ENCODE assay signal across 17 cellular contexts in genomic region chr3:166685246-166685645, GRCh38.
DNase-seq lines count a peak whose midpoint lies in the region; ATAC-seq and TF ChIP-seq lines count a peak whose summit lies in the region.
"Had no signal": no experiment of that assay in that cellular context is flagged by ENCODE, and none has a peak within 500 bp of the region (broad histone marks: within the 10 kb centered on the region; RNA-seq: fewer than 3 reads in every experiment).

No MANE protein-coding gene starts in this region.

- no peak overlapping the region for H2AFZ ChIP-seq in PC-3 (ENCODE audit: low read length)

- no peaks in the 10 kb centered on the region for H4K20me1 ChIP-seq in PC-3 (ENCODE audit: low read length)
- H4K20me1 ChIP-seq: BLaER1 had no signal

- H3K36me3 ChIP-seq in PC-3 (ENCODE audit: low read depth, low read length): no peaks in the 10 kb centered on the region
- H3K36me3 ChIP-seq: BLaER1 had no signal

- peaks cover 5% of the 10 kb centered on the region for H3K9me3 Mint-ChIP-seq in activated CD8-positive, alpha-beta T cell treated with anti-CD3 and anti-CD28 coated beads for 36 hours

- peak; percentile 74 for ATAC-seq in PC-3
- no peak for ATAC-seq in activated CD8-positive, alpha-beta T cell treated with anti-CD3 and anti-CD28 coated beads for 36 hours

- no peaks in the 10 kb centered on the region for H3K9me2 ChIP-seq in PC-3 (replicated peaks; ENCODE audit: low read length)

- TF ChIP-seq CTCF in PC-3 (conservative IDR thresholded peaks at IDR 0.05; ENCODE audit: low read depth, low read length) (peak; percentile 57), epithelial cell of esophagus (IDR thresholded peaks at IDR 0.05; ENCODE audit: insufficient read depth, low read depth, low read length, missing control alignments) (peak; percentile 26)
- TF ChIP-seq CTCF in activated CD8-positive, alpha-beta T cell treated with anti-CD3 and anti-CD28 coated beads for 36 hours (IDR thresholded peaks at IDR 0.05): no peak

- CTCF ChIA-PET in PC-3 (lab: Charles Lee): interaction anchor here (0.5 to 1.1 kb wide), 8 partner anchors 11 to 1069 kb away, joined by 3 to 9 read pairs (median 4); no protein-coding TSS in a partner anchor
- CTCF ChIA-PET in activated CD8-positive, alpha-beta T cell treated with anti-CD3 and anti-CD28 coated beads for 36 hours (lab: Charles Lee): no interaction called here

- peak; percentile 1 for DNase-seq in NCI-H748 (lab: John Stamatoyannopoulos, UW; ENCODE audit: unreplicated experiment)
- DNase-seq in NCI-H748 treated with DMSO at 0.1 percent for 48 hours (lab: John Stamatoyannopoulos, UW): no peak
- peak; percentile 3 for DNase-seq in M059J (ENCODE audit: low read depth)
- peak; percentile 47 for DNase-seq in PC-3
- DNase-seq in epithelial cell of esophagus (ENCODE audit: low read depth): peak; percentile 18
- DNase-seq in posterior cingulate gyrus: no peak
- no peak for DNase-seq in activated CD8-positive, alpha-beta T cell treated with anti-CD3 and anti-CD28 coated beads for 36 hours
- no peak for DNase-seq in AG08395 (ENCODE audit: low spot score)
- DNase-seq: EL; H7; NCI-H1694; NCI-H226; NCI-H524 treated with DMSO at 0.1 percent for 48 hours; NK-92 treated with Interleukin-12 subunit alpha and Interleukin-12 subunit beta, amount 100 ng/mL, for 24 hours; Right ventricle myocardium superior had no signal

- no peaks in the 10 kb centered on the region for H3K36me3 Mint-ChIP-seq in activated CD8-positive, alpha-beta T cell treated with anti-CD3 and anti-CD28 coated beads for 36 hours (ENCODE audit: low read depth)
- H3K36me3 Mint-ChIP-seq: IgD-negative memory B cell had no signal

- H3K4me2 ChIP-seq in PC-3 (ENCODE audit: low read length): no peak overlapping the region
- H3K4me2 ChIP-seq: BLaER1 had no signal

- no peak overlapping the region for H3K27ac Mint-ChIP-seq in activated CD8-positive, alpha-beta T cell treated with anti-CD3 and anti-CD28 coated beads for 36 hours

- H3K4me1 ChIP-seq in PC-3 (ENCODE audit: insufficient read depth, low read length): peaks cover 3% of the 10 kb centered on the region; the same call in 1 of the 2 replicates
- H3K4me1 ChIP-seq: BLaER1 had no signal

- H3K27me3 Mint-ChIP-seq in activated CD8-positive, alpha-beta T cell treated with anti-CD3 and anti-CD28 coated beads for 36 hours: no peaks in the 10 kb centered on the region
- H3K27me3 Mint-ChIP-seq: IgD-negative memory B cell had no signal

- no peak overlapping the region for H3K27ac ChIP-seq in PC-3 (ENCODE audit: low read length)
- H3K27ac ChIP-seq: BLaER1 had no signal

- no peaks in the 10 kb centered on the region for H3K27me3 ChIP-seq in PC-3 (ENCODE audit: low read length)
- H3K27me3 ChIP-seq: BLaER1 had no signal

- no peak overlapping the region for H3K4me3 ChIP-seq in PC-3 (ENCODE audit: low read length)
- H3K4me3 ChIP-seq in epithelial cell of esophagus (ENCODE audit: low read length): no peak overlapping the region
- H3K4me3 ChIP-seq: BLaER1 had no signal

- POLR2A ChIA-PET in PC-3 (lab: Charles Lee; ENCODE audit: unreplicated experiment): no interaction called here
- POLR2A ChIA-PET in activated CD8-positive, alpha-beta T cell treated with anti-CD3 and anti-CD28 coated beads for 36 hours (lab: Charles Lee): no interaction called here

- H3K9ac ChIP-seq in PC-3 (ENCODE audit: low read length): no peak overlapping the region
- H3K9ac ChIP-seq: BLaER1 had no signal

- no peaks in the 10 kb centered on the region for H3K79me2 ChIP-seq in PC-3 (ENCODE audit: low read length)

- H3K4me3 Mint-ChIP-seq in activated CD8-positive, alpha-beta T cell treated with anti-CD3 and anti-CD28 coated beads for 36 hours: no peak overlapping the region
- H3K4me3 Mint-ChIP-seq: IgD-negative memory B cell had no signal

- no peaks in the 10 kb centered on the region for H3F3A ChIP-seq in PC-3 (ENCODE audit: low read length, unreplicated experiment)

- intact Hi-C loops in PC-3 (cut with micrococcal nuclease) (loop anchor here (1.0 to 10.0 kb wide), 6 partner anchors 667 to 1430 kb away; no protein-coding TSS in a partner anchor), posterior cingulate gyrus (cut with DNase I) (no loop called here)
- intact Hi-C loops in activated CD8-positive, alpha-beta T cell treated with anti-CD3 and anti-CD28 coated beads for 36 hours (cut with micrococcal nuclease): no loop called here

- H3K4me1 Mint-ChIP-seq in activated CD8-positive, alpha-beta T cell treated with anti-CD3 and anti-CD28 coated beads for 36 hours (ENCODE audit: low read depth): no peaks in the 10 kb centered on the region
- H3K4me1 Mint-ChIP-seq: IgD-negative memory B cell had no signal

- BruUV-seq in PC-3 (replicated peaks; lab: Mats Ljungman, UMichigan): no TSS peak

- H3K9me3 ChIP-seq in PC-3 (ENCODE audit: low read length): no peaks in the 10 kb centered on the region
- H3K9me3 ChIP-seq: BLaER1 had no signal

Comparison
In these comparisons a context has a peak if more than half of its experiments do, and no peak if none do; other contexts are left out.
1. DNase-seq: peak in NCI-H748 (single experiment), M059J (single experiment), PC-3 (single experiment) and epithelial cell of esophagus (single experiment); none in NCI-H748 treated with DMSO at 0.1 percent for 48 hours (single experiment), posterior cingulate gyrus (0 of 10), activated CD8-positive, alpha-beta T cell treated with anti-CD3 and anti-CD28 coated beads for 36 hours (single experiment) and AG08395 (single experiment).